Comparison of ENCODE assay signal across 19 cellular contexts in the genomic region with DNA sequence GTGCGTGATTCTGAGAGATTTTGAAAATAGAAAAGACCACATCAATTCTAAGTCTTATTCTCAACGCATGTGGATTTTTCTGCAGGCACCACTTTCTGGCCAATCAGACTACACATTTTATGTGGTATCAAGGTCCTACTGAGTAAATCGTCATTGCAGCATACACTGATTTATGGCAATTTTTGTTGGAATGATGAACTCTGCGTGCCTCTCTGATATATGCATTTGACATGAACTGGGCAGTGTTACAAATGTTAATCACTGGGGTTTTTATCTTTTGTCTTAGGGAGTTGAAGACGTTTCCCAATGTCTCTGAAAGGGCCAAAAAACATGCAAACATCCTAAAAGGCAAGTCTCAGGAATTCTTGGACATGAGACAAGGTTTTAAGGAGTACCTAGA.
"Had no signal": no experiment of that assay in that cellular context is flagged by ENCODE, and none has a peak within 500 bp of the region (broad histone marks: within the 10 kb centered on the region; RNA-seq: fewer than 3 reads in every experiment).

No MANE protein-coding gene starts in this region.

- H3K36me3 ChIP-seq: esophagus muscularis mucosa, gastrocnemius medialis, left ventricle myocardium inferior, neutrophil, right atrium auricular region, spleen, suprapubic skin, thyroid gland had no signal

- H3K4me1 ChIP-seq: esophagus muscularis mucosa, gastrocnemius medialis, left ventricle myocardium inferior, spleen, suprapubic skin, thyroid gland had no signal

- H3K4me3 ChIP-seq: esophagus muscularis mucosa, gastrocnemius medialis, left ventricle myocardium inferior, lung, right atrium auricular region, spleen, suprapubic skin, thyroid gland had no signal

- DNase-seq: cortex of kidney; effector memory CD4-positive, alpha-beta T cell; gastrocnemius medialis; islet precursor cell; left ventricle myocardium inferior; mesendoderm; naive thymus-derived CD4-positive, alpha-beta T cell; spleen; stimulated activated CD4-positive, alpha-beta T cell treated with anti-CD3 and anti-CD28 coated beads, Interleukin-15, amount 100 ng/mL, for 24 hours; stimulated activated CD4-positive, alpha-beta T cell treated with anti-CD3 and anti-CD28 coated beads, Interleukin-1b, Interleukin-23, amount 100 ng/mL, for 48 hours; stimulated activated CD4-positive, alpha-beta T cell treated with anti-CD3 and anti-CD28 coated beads, Interleukin-4, amount 100 ng/mL, for 24 hours; stimulated activated naive CD4-positive, alpha-beta T cell treated with Interleukin-2 at 50 U/mL for 16 hours; thyroid gland had no signal

- H3K27ac ChIP-seq: epithelial cell of prostate, esophagus muscularis mucosa, gastrocnemius medialis, left ventricle myocardium inferior, neutrophil, right atrium auricular region, suprapubic skin, thyroid gland had no signal

- H3K27me3 ChIP-seq: esophagus muscularis mucosa, gastrocnemius medialis, neutrophil, right atrium auricular region, spleen, suprapubic skin, thyroid gland had no signal

- H3K9me3 ChIP-seq: neutrophil, thyroid gland had no signal
